Comparison of ENCODE assay signal across 1 cellular context in genomic region chr19:58400916-58401824, GRCh38.
TF ChIP-seq lines count a peak whose summit lies in the region.

No MANE protein-coding gene starts in this region.

TF ChIP-seq in HepG2, 621 proteins besides CTCF, POLR2A, EP300 and RAD21 (continued from another document and continues in another):
- TF ChIP-seq ZNF609 (CRISPR knock-in tag; IDR thresholded peaks at IDR 0.05; ENCODE audit: borderline replicate concordance) (no peak), ZNF780A (CRISPR knock-in tag; IDR thresholded peaks at IDR 0.05) (no peak), ZNF30 (CRISPR knock-in tag; IDR thresholded peaks at IDR 0.05) (no peak), BRD4 (CRISPR knock-in tag; IDR thresholded peaks at IDR 0.05) (no peak), ZFP36 (IDR thresholded peaks at IDR 0.05; ENCODE audit: borderline replicate concordance, low read depth, low read length, partially characterized antibody) (no peak), ZNF274 (CRISPR knock-in tag; IDR thresholded peaks at IDR 0.05) (peak; percentile 58; the same call in 1 of the 2 replicates), FOXA3 (CRISPR knock-in tag; IDR thresholded peaks at IDR 0.05) (0 out of 2 replicates have a peak, but pooled peaks have one; percentile 40), XRCC5 (optimal IDR thresholded peaks at IDR 0.05; ENCODE audit: low read length) (peak; percentile 85), ZNF292 (CRISPR knock-in tag; IDR thresholded peaks at IDR 0.05; ENCODE audit: borderline replicate concordance, low read depth) (no peak; the same call in 1 of the 2 replicates), ZNF616 (CRISPR knock-in tag; IDR thresholded peaks at IDR 0.05; ENCODE audit: low read depth) (no peak), CENPT (CRISPR knock-in tag; IDR thresholded peaks at IDR 0.05; ENCODE audit: low read depth) (peak; percentile 5; the same call in 1 of the 2 replicates), IRF9 (CRISPR knock-in tag; IDR thresholded peaks at IDR 0.05; ENCODE audit: borderline replicate concordance) (no peak), KDM5A (IDR thresholded peaks at IDR 0.05; ENCODE audit: borderline replicate concordance, low read length) (no peak; the same call in 1 of the 2 replicates), E2F1 (CRISPR knock-in tag; IDR thresholded peaks at IDR 0.05) (peak; percentile 93), E2F2 (CRISPR knock-in tag; IDR thresholded peaks at IDR 0.05; ENCODE audit: borderline replicate concordance) (no peak), ZNF570 (CRISPR knock-in tag; IDR thresholded peaks at IDR 0.05; ENCODE audit: borderline replicate concordance) (no peak), ZNF7 (CRISPR knock-in tag; IDR thresholded peaks at IDR 0.05) (no peak), ZNF546 (CRISPR knock-in tag; conservative IDR thresholded peaks at IDR 0.05) (no peak), FOXA1 (IDR thresholded peaks at IDR 0.05) (no peak), FOXA1 (CRISPR knock-in tag; IDR thresholded peaks at IDR 0.05) (no peak), SNAPC2 (CRISPR knock-in tag; IDR thresholded peaks at IDR 0.05) (no peak), KAT2B (IDR thresholded peaks at IDR 0.05; ENCODE audit: borderline replicate concordance, low read depth, low read length) (no peak), DR1 (CRISPR knock-in tag; IDR thresholded peaks at IDR 0.05) (peak; percentile 51; the same call in 1 of the 2 replicates), ZNF670 (CRISPR knock-in tag; IDR thresholded peaks at IDR 0.05; ENCODE audit: borderline replicate concordance) (0 out of 2 replicates have a peak, but pooled peaks have one; percentile 14), SMAD3 (CRISPR knock-in tag; IDR thresholded peaks at IDR 0.05) (no peak), GATAD2A (CRISPR knock-in tag; IDR thresholded peaks at IDR 0.05) (0 out of 2 replicates have a peak, but pooled peaks have one; percentile 29), ZNF513 (CRISPR knock-in tag; conservative IDR thresholded peaks at IDR 0.05) (no peak), NKX3-1 (CRISPR knock-in tag; IDR thresholded peaks at IDR 0.05) (no peak), ZNF431 (CRISPR knock-in tag; IDR thresholded peaks at IDR 0.05; ENCODE audit: borderline replicate concordance, low read depth) (no peak), IKZF5 (CRISPR knock-in tag; IDR thresholded peaks at IDR 0.05) (no peak), ETS1 (CRISPR knock-in tag; IDR thresholded peaks at IDR 0.05) (no peak), ZNF782 (CRISPR knock-in tag; IDR thresholded peaks at IDR 0.05; ENCODE audit: borderline replicate concordance) (no peak), CENPBD1 (CRISPR knock-in tag; IDR thresholded peaks at IDR 0.05; ENCODE audit: borderline replicate concordance, low read depth) (no peak), SOX6 (IDR thresholded peaks at IDR 0.05) (no peak), SOX6 (CRISPR knock-in tag; IDR thresholded peaks at IDR 0.05) (peak; percentile 36; the same call in 1 of the 2 replicates), TCF7 (IDR thresholded peaks at IDR 0.05; ENCODE audit: low read depth) (no peak), CEBPZ (IDR thresholded peaks at IDR 0.05; ENCODE audit: low read length) (no peak), SNAI1 (CRISPR knock-in tag; IDR thresholded peaks at IDR 0.05; ENCODE audit: borderline replicate concordance) (no peak), ZNF839 (CRISPR knock-in tag; IDR thresholded peaks at IDR 0.05; ENCODE audit: borderline replicate concordance) (no peak)
